24 cellular contexts compared by ENCODE assay signal in genomic region chr3:53116956-53117355, GRCh38.
"Had no signal": no experiment of that assay in that cellular context is flagged by ENCODE, and none has a peak within 500 bp of the region (broad histone marks: within the 10 kb centered on the region; RNA-seq: fewer than 3 reads in every experiment).

No MANE protein-coding gene starts in this region.

- H3K27ac ChIP-seq: colonic mucosa, epithelial cell of prostate, esophagus squamous epithelium, gastrocnemius medialis, heart right ventricle, left lung, lower lobe of right lung had no signal

- FAIRE-seq: endometrium, islet of Langerhans, keratinocyte had no signal

- ATAC-seq: effector memory CD8-positive, alpha-beta T cell; esophagus mucosa; gastrocnemius medialis; heart right ventricle; left lung; left ventricle myocardium superior; lower lobe of right lung; mucosa of descending colon had no signal

- DNase-seq: colonic mucosa; cortex of kidney; effector CD8-positive, alpha-beta T cell; effector memory CD8-positive, alpha-beta T cell; erythroblast; esophagus squamous epithelium; foreskin fibroblast; foreskin melanocyte; gastrocnemius medialis; glutamatergic neuron; head of caudate nucleus; heart right ventricle; hippocampal formation; left cardiac atrium; left lung; left ventricle myocardium superior; lower lobe of right lung; mesenchymal stem cell; mucosa of descending colon had no signal

- H3K4me1 ChIP-seq: colonic mucosa, lower lobe of right lung had no signal

- H3K9me3 ChIP-seq: colonic mucosa, esophagus squamous epithelium, gastrocnemius medialis, heart right ventricle, left lung, lower lobe of right lung, mucosa of descending colon had no signal

- H3K27me3 ChIP-seq: colonic mucosa, esophagus squamous epithelium, gastrocnemius medialis, heart right ventricle, left lung had no signal

- H3K4me3 ChIP-seq: colonic mucosa, esophagus squamous epithelium, gastrocnemius medialis, heart right ventricle, left lung, lower lobe of right lung, mucosa of descending colon had no signal
